ENCODE assay signal across 8 cellular contexts in genomic region chr10:123154092-123154942, GRCh38. TPM values are rescaled to one million over a fixed set of nuclear protein-coding genes. Genes with fewer than 3 reads are reported as not detected.
A peak's percentile ranks its signal among the peaks of the same experiment; 100 is the strongest.
DNase-seq lines count a peak whose midpoint lies in the region; ATAC-seq and TF ChIP-seq lines count a peak whose summit lies in the region.

Gene BUB3 (plus strand): TSS chr10:123154402. CDS start chr10:123154918, 516 bp downstream.

- TF ChIP-seq CTCF in BJ (IDR thresholded peaks at IDR 0.05; ENCODE audit: insufficient read depth, low read depth, low read length) (peak; percentile 26; the same call in 1 of the 2 replicates), coronary artery (IDR thresholded peaks at IDR 0.05) (no peak)

- peak within 1 kb of the TSS; percentile 73 to 93 for H3K27ac ChIP-seq in coronary artery
- peak within 1 kb of the TSS; percentile 76 for H3K27ac ChIP-seq in layer of hippocampus (ENCODE audit: low read depth, low read length)

- H3K27ac Mint-ChIP-seq in activated CD4-positive, alpha-beta T cell treated with anti-CD3 and anti-CD28 coated beads, Interleukin-2, amount 10 ng/mL, durations not matched to agents 24 days and 14 days = peak within 1 kb of the TSS; percentile 100

- peaks cover 4% of the 10 kb centered on the region for H3K9me3 Mint-ChIP-seq in activated CD4-positive, alpha-beta T cell treated with anti-CD3 and anti-CD28 coated beads, Interleukin-2, amount 10 ng/mL, durations not matched to agents 24 days and 14 days

- peaks cover 44% of the 10 kb centered on the region for H3K36me3 Mint-ChIP-seq in activated CD4-positive, alpha-beta T cell treated with anti-CD3 and anti-CD28 coated beads, Interleukin-2, amount 10 ng/mL, durations not matched to agents 24 days and 14 days (ENCODE audit: low read depth)

- peak within 1 kb of the TSS; percentile 95 for H3K4me3 Mint-ChIP-seq in activated CD4-positive, alpha-beta T cell treated with anti-CD3 and anti-CD28 coated beads, Interleukin-2, amount 10 ng/mL, durations not matched to agents 24 days and 14 days

- DNase-seq in BJ (ENCODE audit: low read depth) = peak; percentile 99
- DNase-seq in NCI-H526 treated with DMSO at 0.1 percent for 48 hours (lab: John Stamatoyannopoulos, UW) = peak; percentile 98
- DNase-seq in activated CD4-positive, alpha-beta T cell treated with anti-CD3 and anti-CD28 coated beads, Interleukin-2, amount 10 ng/mL, durations not matched to agents 24 days and 14 days = peak; percentile 98
- DNase-seq in coronary artery (ENCODE audit: low spot score) = peak; percentile 99
- DNase-seq in stimulated activated CD4-positive, alpha-beta T cell treated with anti-CD3 and anti-CD28 coated beads, Interleukin-1b, Interleukin-23, amount 100 ng/mL, for 4 hours (ENCODE audit: low read depth in 2 of 2) = peak; percentile 79 to 91

- intact Hi-C loops in activated CD4-positive, alpha-beta T cell treated with anti-CD3 and anti-CD28 coated beads, Interleukin-2, amount 10 ng/mL, durations not matched to agents 24 days and 14 days (cut with micrococcal nuclease) = loop anchor here (1.0 to 5.0 kb wide), 7 partner anchors 134 to 1308 kb away; partner anchors contain the start of genes C10orf88, FAM24B, IKZF5 and LHPP

- H3K27me3 ChIP-seq in BJ (ENCODE audit: control insufficient read depth, insufficient read depth, low read length) (peaks cover 25% of the 10 kb centered on the region), layer of hippocampus (ENCODE audit: control insufficient read depth, insufficient read depth, low read length) (peaks cover 22% of the 10 kb centered on the region)

- H3K27me3 Mint-ChIP-seq in activated CD4-positive, alpha-beta T cell treated with anti-CD3 and anti-CD28 coated beads, Interleukin-2, amount 10 ng/mL, durations not matched to agents 24 days and 14 days = peaks cover 18% of the 10 kb centered on the region

- POLR2A ChIA-PET in BJ (lab: Charles Lee) = no interaction called here

- 0 out of 2 replicates have a peak, but pooled peaks cover 1% of the 10 kb centered on the region for H3K36me3 ChIP-seq in BJ (ENCODE audit: control insufficient read depth, insufficient read depth, low read length)

- peaks cover 54% of the 10 kb centered on the region for H3K4me1 Mint-ChIP-seq in activated CD4-positive, alpha-beta T cell treated with anti-CD3 and anti-CD28 coated beads, Interleukin-2, amount 10 ng/mL, durations not matched to agents 24 days and 14 days

- CTCF ChIA-PET in BJ (lab: Yijun Ruan, JAX) = interaction anchor here (0.6 to 0.8 kb wide), 3 partner anchors 10 to 144 kb away, joined by 3 to 4 read pairs (median 3); no protein-coding TSS in a partner anchor

- peak; percentile 97 for ATAC-seq in GM19324 (IDR thresholded peaks at IDR 0.05; ENCODE audit: low FRiP score, unreplicated experiment)
- ATAC-seq in HG03469 (IDR thresholded peaks at IDR 0.05; ENCODE audit: unreplicated experiment) = peak; percentile 82

- H3K4me3 ChIP-seq in BJ (ENCODE audit: low read depth, low read length) = peak within 1 kb of the TSS; percentile 97
- peak within 1 kb of the TSS; percentile 95 for H3K4me3 ChIP-seq in coronary artery

RNA-seq across cellular contexts. Expression of gene BUB3, which starts in this region (rescaled TPM):
- 193 TPM in 2 replicates for polyA plus RNA-seq in BJ (2011; rRNA removed)
- polyA minus RNA-seq in BJ (2011; rRNA and poly(A)+ RNA removed) = 191 and 288 TPM in 2 replicates
- total RNA-seq in activated CD4-positive, alpha-beta T cell treated with anti-CD3 and anti-CD28 coated beads, Interleukin-2, amount 10 ng/mL, durations not matched to agents 24 days and 14 days = 186 and 193 TPM in 2 replicates

Comparison
In these comparisons a context has a peak if more than half of its experiments do, and no peak if none do; other contexts are left out.
1. Peak in every context shown above with its lines: DNase-seq, ATAC-seq, H3K4me3 ChIP-seq and H3K27ac ChIP-seq.